In the genomic region with DNA sequence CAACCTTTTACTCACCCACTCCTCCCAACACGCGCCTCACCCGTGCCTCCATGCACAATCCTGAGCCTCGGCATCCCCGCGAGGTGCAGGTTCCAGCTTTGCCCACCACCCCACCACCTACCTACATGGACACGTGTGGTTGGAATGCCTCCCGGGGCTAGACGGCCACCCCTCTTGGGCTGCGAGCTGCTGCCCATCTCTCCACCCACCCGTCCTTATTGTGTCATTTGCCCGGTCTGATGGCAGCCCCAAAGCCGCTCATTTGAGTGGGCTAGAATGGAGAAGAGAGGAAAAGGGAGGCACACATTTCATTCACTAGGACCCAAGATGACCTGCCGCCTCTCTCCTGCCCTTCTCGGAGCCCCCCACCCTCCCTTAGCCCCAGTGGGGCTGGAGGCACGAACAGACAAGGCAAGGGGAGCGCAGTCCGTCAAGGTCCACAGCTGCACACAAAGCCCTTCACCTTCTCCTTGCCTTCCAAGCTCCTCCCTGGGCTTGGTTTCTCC, we compare ENCODE assay signal across 8 cellular contexts. TPM values are rescaled to one million over a fixed set of nuclear protein-coding genes. Genes with fewer than 3 reads are reported as not detected.
DNase-seq lines count a peak whose midpoint lies in the region; ATAC-seq, FAIRE-seq and TF ChIP-seq lines count a peak whose summit lies in the region.

No MANE protein-coding gene starts in this region.

- H3K9ac ChIP-seq in BLaER1 treated with 17β-estradiol and CSF1 and Interleukin-3, amounts not matched to agents 10 nM and 100 nM, result peak overlapping the region; percentile 76 to 90 (median 85)
- H3K9ac ChIP-seq in mammary epithelial cell (ENCODE audit: insufficient read depth, low read length) (peak overlapping the region; percentile 83), mesenchymal stem cell (ENCODE audit: low read length) (peak overlapping the region; percentile 94)

- H4K20me1 ChIP-seq in BLaER1 treated with 17β-estradiol and CSF1 and Interleukin-3, amounts not matched to agents 10 nM and 100 nM, result peaks cover 0 to 8% (median 0%) of the 10 kb centered on the region in 11 experiments; a peak in 4 of 22 replicates
- H4K20me1 ChIP-seq in mammary epithelial cell (ENCODE audit: insufficient read depth, low read length), result no peaks in the 10 kb centered on the region

- no peak overlapping the region for H2AK5ac ChIP-seq in mesenchymal stem cell (ENCODE audit: low read length, severe bottlenecking)

- peak overlapping the region in 1 of 2 experiments; percentile 98 for H3K14ac ChIP-seq in mesenchymal stem cell (ENCODE audit: low read length in 2 of 2)

- peak overlapping the region; percentile 89 to 98 (median 94) for H3K4me2 ChIP-seq in BLaER1 treated with 17β-estradiol and CSF1 and Interleukin-3, amounts not matched to agents 10 nM and 100 nM
- H3K4me2 ChIP-seq in mammary epithelial cell (ENCODE audit: insufficient read depth, low read depth, low read length) (peak overlapping the region; percentile 95), mesenchymal stem cell (ENCODE audit: low read length, poor library complexity, severe bottlenecking) (peak overlapping the region; percentile 77)

- H3K23ac ChIP-seq in mesenchymal stem cell (ENCODE audit: low read length in 2 of 2), result peak overlapping the region in 1 of 2 experiments; percentile 63

- peaks cover 54% of the 10 kb centered on the region for H3K79me2 ChIP-seq in mammary epithelial cell (ENCODE audit: insufficient read depth, low read length)

- TF ChIP-seq CTCF in HL-60 (IDR thresholded peaks at IDR 0.05; ENCODE audit: insufficient read depth, low read length) (no peak), mammary epithelial cell (conservative IDR thresholded peaks at IDR 0.05 in 1 of 2, IDR thresholded peaks at IDR 0.05 in 1 of 2; ENCODE audit: extremely low read depth in 1 of 2, insufficient read depth in 1 of 2, low read depth in 1 of 2, low read length in 2 of 2) (no peak)

- peaks cover 6 to 32% (median 19%) of the 10 kb centered on the region in 10 experiments for H3K4me1 ChIP-seq in BLaER1 treated with 17β-estradiol and CSF1 and Interleukin-3, amounts not matched to agents 10 nM and 100 nM
- H3K4me1 ChIP-seq in mammary epithelial cell (ENCODE audit: insufficient read depth, low read length) (peaks cover 43% of the 10 kb centered on the region), mesenchymal stem cell (ENCODE audit: control insufficient read depth, insufficient read depth, low read depth, low read length) (no peaks in the 10 kb centered on the region)

- no peak for DNase-seq in HL-60 (ENCODE audit: low read depth in 1 of 2, low spot score in 1 of 2)
- no peak for DNase-seq in mammary epithelial cell
- no peak for DNase-seq in mesenchymal stem cell
- peak; percentile 31 for DNase-seq in urothelium cell line (ENCODE audit: low spot score)
- DNase-seq in NCI-H1436 treated with DMSO at 0.1 percent for 48 hours (lab: John Stamatoyannopoulos, UW), result no peak
- DNase-seq in HuH-7 (ENCODE audit: low spot score), result no peak

- in situ Hi-C loops in mammary epithelial cell (cut with MboI; ENCODE audit: low sequenced_read_pairs in 2 of 2), result no loop called here

- H3K9me3 ChIP-seq in BLaER1 treated with 17β-estradiol and CSF1 and Interleukin-3, amounts not matched to agents 10 nM and 100 nM (replicated peaks in 1 of 11), result peaks cover 0 to 1% (median under 1%) of the 10 kb centered on the region in 11 experiments; a peak in 6 of 22 replicates
- no peaks in the 10 kb centered on the region for H3K9me3 ChIP-seq in mammary epithelial cell (replicated peaks; ENCODE audit: insufficient read depth, low read length)
- H3K9me3 ChIP-seq in mesenchymal stem cell (ENCODE audit: control insufficient read depth, low read length), result no peaks in the 10 kb centered on the region

- CTCF ChIA-PET in mammary epithelial cell (lab: Charles Lee; ENCODE audit: low non-redundant PET), result no interaction called here

- peak overlapping the region; percentile 62 to 93 for H2BK12ac ChIP-seq in mesenchymal stem cell (ENCODE audit: low read length in 2 of 2)

- H2BK5ac ChIP-seq in mesenchymal stem cell (ENCODE audit: low read depth, low read length, poor library complexity, severe bottlenecking), result peak overlapping the region; percentile 19

- peaks cover 0 to 21% (median 7%) of the 10 kb centered on the region in 11 experiments; a peak in 7 of 22 replicates for H3K27me3 ChIP-seq in BLaER1 treated with 17β-estradiol and CSF1 and Interleukin-3, amounts not matched to agents 10 nM and 100 nM
- peaks cover 11% of the 10 kb centered on the region for H3K27me3 ChIP-seq in HL-60 (ENCODE audit: insufficient read depth, poor library complexity, severe bottlenecking)
- no peaks in the 10 kb centered on the region for H3K27me3 ChIP-seq in mammary epithelial cell (ENCODE audit: insufficient read depth, low read length)
- peaks cover 0 to 7% of the 10 kb centered on the region in 2 experiments for H3K27me3 ChIP-seq in mesenchymal stem cell (ENCODE audit: control insufficient read depth in 1 of 2, insufficient read depth in 1 of 2, low read length in 2 of 2)

- dilution Hi-C loops in mammary epithelial cell (cut with HindIII; ENCODE audit: low sequenced_read_pairs), result no loop called here

- H2AFZ ChIP-seq in mammary epithelial cell (ENCODE audit: low read depth, low read length) (peak overlapping the region; percentile 88), mesenchymal stem cell (ENCODE audit: low read depth, low read length) (peak overlapping the region; percentile 96)

- H3K27ac ChIP-seq in BLaER1 treated with 17β-estradiol and CSF1 and Interleukin-3, amounts not matched to agents 10 nM and 100 nM, result peak overlapping the region in 10 of 11 experiments; percentile 62 to 88 (median 77); a peak in 17 of 22 replicates
- H3K27ac ChIP-seq in HL-60 (replicated peaks) (no peak overlapping the region), mammary epithelial cell (ENCODE audit: insufficient read depth, low read depth, low read length) (peak overlapping the region; percentile 65), mesenchymal stem cell (ENCODE audit: low read length, poor library complexity, severe bottlenecking) (peak overlapping the region; percentile 91)

- no peak overlapping the region for H2BK120ac ChIP-seq in mesenchymal stem cell (ENCODE audit: low read depth, low read length)

- TSS peak; percentile 44 for BruUV-seq in mammary epithelial cell (replicated peaks; lab: Mats Ljungman, UMichigan)

- H3K79me1 ChIP-seq in mesenchymal stem cell (replicated peaks; ENCODE audit: low read length, poor library complexity, severe bottlenecking), result no peaks in the 10 kb centered on the region

- no peak for ATAC-seq in HG02623 (IDR thresholded peaks at IDR 0.05; ENCODE audit: unreplicated experiment)

- 1% methylated on average over 13 of the region's 18 CpGs for WGBS in mammary epithelial cell (ENCODE audit: low coverage, missing lambda C conversion rate)
- WGBS in mesenchymal stem cell, result under 1% methylated on average over 18 of the region's 18 CpGs

- H4K91ac ChIP-seq in mesenchymal stem cell (ENCODE audit: low read length), result peak overlapping the region; percentile 2

- FAIRE-seq in urothelium cell line (lab: Jason Lieb, UNC), result no peak

- H3K36me3 ChIP-seq in BLaER1 treated with 17β-estradiol and CSF1 and Interleukin-3, amounts not matched to agents 10 nM and 100 nM, result peaks cover 0 to 1% (median 0%) of the 10 kb centered on the region in 11 experiments; a peak in 1 of 22 replicates
- H3K36me3 ChIP-seq in mammary epithelial cell (ENCODE audit: insufficient read depth, low read length) (no peaks in the 10 kb centered on the region), mesenchymal stem cell (ENCODE audit: control insufficient read depth in 1 of 2, insufficient read depth in 2 of 2, low read depth in 1 of 2, low read length in 2 of 2) (no peaks in the 10 kb centered on the region)

- no peak overlapping the region for H2BK15ac ChIP-seq in mesenchymal stem cell (ENCODE audit: low read depth, poor library complexity, severe bottlenecking)

- no peak overlapping the region for H4K8ac ChIP-seq in mesenchymal stem cell (ENCODE audit: low read length)

- peak overlapping the region; percentile 74 to 93 (median 85) for H3K4me3 ChIP-seq in BLaER1 treated with 17β-estradiol and CSF1 and Interleukin-3, amounts not matched to agents 10 nM and 100 nM
- H3K4me3 ChIP-seq in HL-60 (replicated peaks; ENCODE audit: insufficient read depth, low read length), result peak overlapping the region; percentile 61
- peak overlapping the region; percentile 64 to 83 (median 71) for H3K4me3 ChIP-seq in mammary epithelial cell (replicated peaks in 1 of 3; ENCODE audit: insufficient read depth in 1 of 3, low read depth in 2 of 3, low read length in 3 of 3)
- H3K4me3 ChIP-seq in mesenchymal stem cell (ENCODE audit: insufficient read depth in 1 of 2, low read depth in 1 of 2, low read length in 2 of 2), result peak overlapping the region; percentile 95 to 97

- peak overlapping the region in 1 of 2 experiments; percentile 32 for H3K4ac ChIP-seq in mesenchymal stem cell (ENCODE audit: low read depth in 1 of 2, low read length in 2 of 2)

- intact Hi-C loops in mammary epithelial cell (cut with micrococcal nuclease), result loop anchor here (5.0 kb wide), 1 partner anchor 35 kb away; no protein-coding TSS in a partner anchor

- H3K18ac ChIP-seq in mesenchymal stem cell (ENCODE audit: low read depth in 1 of 2, low read length in 2 of 2), result peak overlapping the region; percentile 73 to 99

RNA-seq across cellular contexts. Expression of a gene that starts 0.8 kb away (rescaled TPM):
- total RNA-seq in mammary epithelial cell, result 1 to 10 TPM; 7.3 to 9.4 TPM
- 1.8 TPM for polyA plus RNA-seq in mammary epithelial cell
- 5.2 TPM for polyA minus RNA-seq in mammary epithelial cell
- 6.4 TPM for polyA plus RNA-seq in mesenchymal stem cell (2013, experiment 1 of 2)
- 6.3 TPM for polyA plus RNA-seq in mesenchymal stem cell (2013, experiment 2 of 2)
